17 cellular contexts compared by ENCODE assay signal in the genomic region with DNA sequence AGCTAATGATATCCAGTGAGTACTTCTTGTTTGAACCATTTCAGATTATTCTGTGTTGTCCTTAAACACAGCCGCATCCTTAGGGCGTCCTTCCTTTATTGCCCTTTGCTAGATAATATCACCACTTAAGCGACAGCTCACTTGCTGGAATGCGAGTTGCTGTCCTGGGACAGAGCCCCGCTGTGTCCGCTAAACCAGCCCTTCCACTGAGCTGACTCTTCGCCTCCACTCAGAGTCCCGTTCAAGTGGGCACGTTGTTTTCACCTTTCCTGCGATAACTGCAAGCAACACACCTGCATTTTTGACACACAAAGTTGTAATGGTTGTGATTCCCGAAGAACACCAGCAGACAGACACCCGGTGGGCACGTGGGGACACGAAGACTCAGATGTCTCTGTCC.
DNase-seq lines count a peak whose midpoint lies in the region; FAIRE-seq and TF ChIP-seq lines count a peak whose summit lies in the region.
"Had no signal": no experiment of that assay in that cellular context is flagged by ENCODE, and none has a peak within 500 bp of the region (broad histone marks: within the 10 kb centered on the region; RNA-seq: fewer than 3 reads in every experiment).

No MANE protein-coding gene starts in this region.

- 0 out of 22 replicates have a peak, but pooled peaks cover 0 to under 1% (median 0%) of the 10 kb centered on the region in 11 experiments for H3K9me3 ChIP-seq in BLaER1 treated with 17β-estradiol and CSF1 and Interleukin-3, amounts not matched to agents 10 nM and 100 nM (replicated peaks in 1 of 11)
- H3K9me3 ChIP-seq: Peyer's patch had no signal

- intact Hi-C loops in posterior vena cava (cut with DNase I): no loop called here

- peaks cover 4 to 83% (median 30%) of the 10 kb centered on the region in 11 experiments; a peak in 21 of 22 replicates for H3K36me3 ChIP-seq in BLaER1 treated with 17β-estradiol and CSF1 and Interleukin-3, amounts not matched to agents 10 nM and 100 nM

- peaks cover 13 to 21% (median 16%) of the 10 kb centered on the region in 10 experiments for H3K4me1 ChIP-seq in BLaER1 treated with 17β-estradiol and CSF1 and Interleukin-3, amounts not matched to agents 10 nM and 100 nM
- H3K4me1 ChIP-seq: Peyer's patch had no signal

- no peak overlapping the region for H3K27ac ChIP-seq in BLaER1 treated with 17β-estradiol and CSF1 and Interleukin-3, amounts not matched to agents 10 nM and 100 nM
- H3K27ac ChIP-seq: Peyer's patch had no signal

- no peaks in the 10 kb centered on the region for H3K27me3 ChIP-seq in BLaER1 treated with 17β-estradiol and CSF1 and Interleukin-3, amounts not matched to agents 10 nM and 100 nM
- H3K27me3 ChIP-seq: Peyer's patch had no signal

- H3K4me2 ChIP-seq in BLaER1 treated with 17β-estradiol and CSF1 and Interleukin-3, amounts not matched to agents 10 nM and 100 nM: peak overlapping the region; percentile 54 to 93 (median 80); a peak in 18 of 22 replicates

- DNase-seq in GM12891 (ENCODE audit: insufficient read length, low spot score) (no peak), islet precursor cell (peak; percentile 89), posterior vena cava (ENCODE audit: low spot score) (peak; percentile 64), kidney glomerular epithelial cell (lab: John Stamatoyannopoulos, UW) (no peak), NCI-H2029 (lab: John Stamatoyannopoulos, UW) (no peak), NCI-H2196 treated with DMSO at 0.1 percent for 48 hours (lab: John Stamatoyannopoulos, UW; ENCODE audit: unreplicated experiment) (no peak)
- DNase-seq: ACHN, DMS79, HFFc6, KG1, MV-4-11, NCI-H1417, NCI-H187 treated with DMSO at 0.1 percent for 48 hours, NCI-H2171 had no signal

- no peak overlapping the region for H3K4me3 ChIP-seq in BLaER1 treated with 17β-estradiol and CSF1 and Interleukin-3, amounts not matched to agents 10 nM and 100 nM
- H3K4me3 ChIP-seq: Peyer's patch had no signal

- FAIRE-seq in GM12891 (lab: Jason Lieb, UNC): peak; percentile 9
- FAIRE-seq: H54 had no signal

- H3K9ac ChIP-seq in BLaER1 treated with 17β-estradiol and CSF1 and Interleukin-3, amounts not matched to agents 10 nM and 100 nM: peak overlapping the region in 1 of 11 experiments; percentile 53; a peak in 1 of 22 replicates

- TF ChIP-seq POLR2A in GM12891 (IDR thresholded peaks at IDR 0.05; ENCODE audit: low read depth, low read length): no peak

- peaks cover 32 to 96% (median 59%) of the 10 kb centered on the region in 11 experiments; a peak in 21 of 22 replicates for H4K20me1 ChIP-seq in BLaER1 treated with 17β-estradiol and CSF1 and Interleukin-3, amounts not matched to agents 10 nM and 100 nM

TF ChIP-seq in GM12891, 5 proteins besides CTCF, POLR2A, EP300 and RAD21:
- TF ChIP-seq POU2F2 (IDR thresholded peaks at IDR 0.05; ENCODE audit: low read depth, low read length) (no peak), POLR2AphosphoS5 (IDR thresholded peaks at IDR 0.05; ENCODE audit: low read depth, low read length) (no peak), SPI1 (IDR thresholded peaks at IDR 0.05; ENCODE audit: low read depth, low read length) (no peak), TAF1 (IDR thresholded peaks at IDR 0.05; ENCODE audit: low read depth, low read length) (no peak), PAX5 (IDR thresholded peaks at IDR 0.05; ENCODE audit: insufficient read depth, low read length, severe bottlenecking) (no peak)
TF ChIP-seq in GM12891: peak in this region for 0.

Comparison
In these comparisons a context has a peak if more than half of its experiments do, and no peak if none do; other contexts are left out.
1. DNase-seq: peak in islet precursor cell (single experiment) and posterior vena cava (single experiment); none in GM12891 (single experiment), kidney glomerular epithelial cell (single experiment), NCI-H2029 (single experiment) and NCI-H2196 treated with DMSO at 0.1 percent for 48 hours (single experiment).